In genomic region chr1:166080277-166080964, GRCh38 we compare ENCODE assay signal across 1 cellular context.
TF ChIP-seq lines count a peak whose summit lies in the region.

No MANE protein-coding gene starts in this region.

TF ChIP-seq in H1, 55 proteins besides CTCF, POLR2A, EP300 and RAD21:
- no peak for TF ChIP-seq GABPA (IDR thresholded peaks at IDR 0.05; ENCODE audit: borderline replicate concordance, insufficient read depth, low read length)
- no peak for TF ChIP-seq E2F6 (IDR thresholded peaks at IDR 0.05)
- TF ChIP-seq HDAC2 (IDR thresholded peaks at IDR 0.05; ENCODE audit: borderline replicate concordance in 1 of 2, low read depth in 2 of 2, low read length in 2 of 2), result no peak
